Comparison of ENCODE assay signal across 16 cellular contexts in the genomic region with DNA sequence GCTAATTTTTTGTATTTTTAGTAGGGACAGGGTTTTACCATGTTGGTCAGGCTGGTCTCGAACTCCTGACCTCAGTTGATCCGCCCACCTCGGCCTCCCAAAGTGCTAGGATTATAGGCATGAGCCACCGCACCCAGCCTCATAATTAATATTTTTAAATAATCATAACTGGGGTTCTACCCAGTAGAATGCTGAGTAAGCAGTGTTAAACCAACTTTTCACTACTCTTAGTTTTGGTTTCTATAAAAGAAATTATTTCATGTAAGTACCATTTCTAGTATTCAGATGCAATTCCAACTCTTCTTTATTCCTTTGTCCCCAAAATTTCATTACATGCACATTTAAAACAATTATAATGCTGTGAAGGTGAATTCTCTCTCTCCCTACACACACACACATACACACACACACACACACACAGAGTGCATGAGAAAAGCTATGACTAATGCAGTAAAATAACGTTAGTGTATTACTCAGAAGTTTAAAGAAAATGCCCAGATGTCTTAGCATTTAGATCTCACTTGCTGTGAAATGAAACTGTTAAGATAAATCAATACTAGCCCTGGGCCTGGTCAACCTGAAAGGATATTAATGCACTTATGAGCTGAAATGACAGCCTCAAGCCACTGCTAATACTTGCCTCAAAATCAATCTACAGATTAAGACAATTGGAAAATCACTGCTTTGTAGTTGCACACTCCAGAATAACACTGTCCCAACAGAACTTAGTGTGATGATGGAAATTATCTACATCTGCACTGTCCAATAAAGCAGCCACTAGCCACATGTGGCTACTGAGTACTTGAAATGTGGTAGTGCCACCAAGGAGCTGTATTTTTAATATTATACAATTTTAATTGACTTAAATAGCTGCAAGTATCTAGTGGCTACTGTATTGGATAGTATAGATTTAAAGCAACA. TPM values are rescaled to one million over a fixed set of nuclear protein-coding genes. Genes with fewer than 3 reads are reported as not detected.
DNase-seq lines count a peak whose midpoint lies in the region; ATAC-seq, FAIRE-seq and TF ChIP-seq lines count a peak whose summit lies in the region.
"Had no signal": no experiment of that assay in that cellular context is flagged by ENCODE, and none has a peak within 500 bp of the region (broad histone marks: within the 10 kb centered on the region; RNA-seq: fewer than 3 reads in every experiment).

No MANE protein-coding gene starts in this region.

- no peak overlapping the region for H3K4me3 ChIP-seq in fibroblast of villous mesenchyme (ENCODE audit: low read depth, low read length)
- H3K4me3 ChIP-seq: SK-N-MC, tibial nerve had no signal

- no peak for TF ChIP-seq POLR2A in H54 (IDR thresholded peaks at IDR 0.05; ENCODE audit: low read depth, low read length)

- TF ChIP-seq CTCF in fibroblast of villous mesenchyme (IDR thresholded peaks at IDR 0.05; ENCODE audit: insufficient read depth, low read depth, low read length) = no peak

- DNase-seq in A172 (ENCODE audit: low spot score) = peak; percentile 25
- no peak for DNase-seq in H54 (ENCODE audit: insufficient read length, low spot score)
- peak; percentile 11 for DNase-seq in amniotic stem cell (lab: John Stamatoyannopoulos, UW)
- DNase-seq in fibroblast of villous mesenchyme (ENCODE audit: low read depth) = peak; percentile 58
- no peak for DNase-seq in NCI-H187 (lab: John Stamatoyannopoulos, UW)
- no peak for DNase-seq in HUDEP-2 (lab: John Stamatoyannopoulos, UW; ENCODE audit: unreplicated experiment in 76 of 76)
- DNase-seq in NCI-H2081 treated with DMSO at 0.1 percent for 48 hours (lab: John Stamatoyannopoulos, UW) = no peak
- DNase-seq: activated CD4-positive, CD25-positive, alpha-beta regulatory T cell; activated T-cell treated with anti-CD3 and anti-CD28 coated beads, Interleukin-2, amount 50 U/mL, for 72 hours; aorta; DND-41; NCI-H774 had no signal

- peak; percentile 33 for FAIRE-seq in H54 (lab: Jason Lieb, UNC)
- FAIRE-seq: A204.1 had no signal

- no peak for ATAC-seq in GM18517 (IDR thresholded peaks at IDR 0.05; ENCODE audit: unreplicated experiment)
- ATAC-seq: activated T-cell treated with anti-CD3 and anti-CD28 coated beads, Interleukin-2, amount 50 U/mL, for 72 hours had no signal

RNA-seq across cellular contexts. Expression of a gene that starts 36.0 kb away (rescaled TPM):
- 5.3 and 10.1 TPM in 2 replicates for total RNA-seq in A172 (2014; rRNA removed; shearing (Covaris generic))
- total RNA-seq in fibroblast of villous mesenchyme = 14.2 TPM in 2 replicates

RNA-seq across cellular contexts. Expression of a gene that starts 44.0 kb away (rescaled TPM):
- 55.9 and 73.3 TPM in 2 replicates for total RNA-seq in A172 (2014; rRNA removed; shearing (Covaris generic))
- total RNA-seq in fibroblast of villous mesenchyme = 83.1 and 85.5 TPM in 2 replicates

Comparison
In these comparisons a context has a peak if more than half of its experiments do, and no peak if none do; other contexts are left out.
1. DNase-seq: peak in A172 (single experiment), amniotic stem cell (single experiment) and fibroblast of villous mesenchyme (single experiment); none in H54 (single experiment), NCI-H187 (0 of 2), HUDEP-2 (0 of 76) and NCI-H2081 treated with DMSO at 0.1 percent for 48 hours (single experiment).